Comparison of ENCODE assay signal across 24 cellular contexts in genomic region chr9:127282611-127283010, GRCh38.
"Had no signal": no experiment of that assay in that cellular context is flagged by ENCODE, and none has a peak within 500 bp of the region (broad histone marks: within the 10 kb centered on the region; RNA-seq: fewer than 3 reads in every experiment).

No MANE protein-coding gene starts in this region.

- FAIRE-seq: HTR-8/SVneo, K562, RCC 7860 had no signal

- H3K9me3 ChIP-seq: SK-N-SH had no signal

- H3K27ac ChIP-seq: HL-60, KMS-11 had no signal

- H3K4me3 ChIP-seq: K562 had no signal

- DNase-seq: Kasumi-1, MM.1S, NCI-H1092 treated with DMSO at 0.1 percent for 48 hours, NCI-H1436 treated with DMSO at 0.1 percent for 48 hours, NCI-H1694, NCI-H187 treated with DMSO at 0.1 percent for 48 hours, NCI-H2029 treated with DMSO at 0.1 percent for 48 hours, NCI-H2107, NCI-H2227 treated with DMSO at 0.1 percent for 48 hours, NCI-H446, NCI-H510A, NCI-H524 treated with DMSO at 0.1 percent for 48 hours, NCI-H69, NCI-H774, RPMI8226, SHP77, SW 1271, T-cell had no signal

- H3K9ac ChIP-seq: KMS-11, SK-N-SH had no signal

- ATAC-seq: K562, T-cell had no signal
